1 cellular context compared by ENCODE assay signal in genomic region chrX:134803060-134803459, GRCh38.
A peak's percentile ranks its signal among the peaks of the same experiment; 100 is the strongest.
TF ChIP-seq lines count a peak whose summit lies in the region.

No MANE protein-coding gene starts in this region.

TF ChIP-seq in HepG2, 621 proteins besides CTCF, POLR2A, EP300 and RAD21:
- TF ChIP-seq ZNF572 (CRISPR knock-in tag; IDR thresholded peaks at IDR 0.05): no peak
- TF ChIP-seq FOXK2 (IDR thresholded peaks at IDR 0.05): no peak
- peak; percentile 73 for TF ChIP-seq SOX13 (IDR thresholded peaks at IDR 0.05)
- TF ChIP-seq SOX13 (CRISPR knock-in tag; conservative IDR thresholded peaks at IDR 0.05 in 1 of 2, IDR thresholded peaks at IDR 0.05 in 1 of 2): peak in 1 of 2 experiments; percentile 90; a peak in 2 of 4 replicates
- peak; percentile 25; the same call in 1 of the 2 replicates for TF ChIP-seq HNF4G (IDR thresholded peaks at IDR 0.05; ENCODE audit: borderline replicate concordance, low read depth, low read length)
- no peak for TF ChIP-seq HNF4G (CRISPR knock-in tag; IDR thresholded peaks at IDR 0.05; ENCODE audit: borderline replicate concordance, low read depth)
- TF ChIP-seq ZMAT3 (CRISPR knock-in tag; conservative IDR thresholded peaks at IDR 0.05): no peak
- no peak for TF ChIP-seq ZBTB21 (CRISPR knock-in tag; IDR thresholded peaks at IDR 0.05)
- TF ChIP-seq SOX5 (CRISPR knock-in tag; IDR thresholded peaks at IDR 0.05; ENCODE audit: borderline replicate concordance): peak; percentile 16; the same call in 1 of the 2 replicates
- TF ChIP-seq PATZ1 (CRISPR knock-in tag; IDR thresholded peaks at IDR 0.05): peak; percentile 38; the same call in 1 of the 2 replicates
- no peak for TF ChIP-seq SOX6 (IDR thresholded peaks at IDR 0.05)
- TF ChIP-seq SOX6 (CRISPR knock-in tag; IDR thresholded peaks at IDR 0.05): peak; percentile 69
- TF ChIP-seq HNF4A (CRISPR knock-in tag; IDR thresholded peaks at IDR 0.05): peak; percentile 28; the same call in 1 of the 2 replicates
